ENCODE assay signal across 9 cellular contexts in the genomic region with DNA sequence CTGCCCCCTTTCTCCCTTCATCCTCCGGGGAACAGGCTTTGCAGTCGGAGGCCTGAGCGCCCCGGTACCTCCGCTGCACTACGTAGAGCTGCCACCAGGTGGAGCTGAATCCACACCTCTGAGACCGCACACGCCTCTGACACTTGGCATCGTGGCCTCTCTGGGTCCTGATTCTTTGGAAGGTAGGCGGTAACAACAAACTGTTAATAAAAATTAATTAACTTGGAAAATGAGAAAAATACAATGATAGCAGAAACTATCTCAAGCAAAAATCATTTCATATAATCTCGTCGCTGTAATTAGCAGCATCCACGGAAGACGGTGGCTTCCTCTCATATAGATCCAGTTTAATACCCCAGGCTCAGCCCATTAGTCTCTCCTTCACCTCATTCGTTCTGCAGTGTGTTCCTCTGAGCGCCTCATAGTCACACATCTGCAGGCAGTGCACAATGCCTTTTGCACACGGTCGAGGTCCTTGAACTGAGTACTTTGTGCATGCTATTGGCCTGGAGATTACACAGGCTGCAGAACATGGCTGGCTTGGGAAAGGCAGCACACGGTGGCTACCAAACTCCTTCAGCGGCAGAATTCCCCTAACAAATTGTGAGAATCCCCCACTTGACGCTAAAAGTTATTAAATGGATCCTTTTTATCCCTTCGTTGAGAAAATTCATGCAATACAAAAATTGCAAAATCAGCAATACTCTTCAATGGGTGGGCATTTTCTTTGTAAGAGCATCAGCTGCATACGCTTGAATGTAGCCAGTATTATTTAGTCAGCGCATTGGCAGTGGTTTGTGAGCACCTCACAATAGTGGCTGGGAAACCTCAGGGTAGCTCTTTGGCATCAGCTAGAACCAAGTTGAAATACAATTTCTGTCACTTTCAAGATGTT. TPM values are rescaled to one million over a fixed set of nuclear protein-coding genes. Genes with fewer than 3 reads are reported as not detected.
DNase-seq lines count a peak whose midpoint lies in the region; ATAC-seq and TF ChIP-seq lines count a peak whose summit lies in the region.
"Had no signal": no experiment of that assay in that cellular context is flagged by ENCODE, and none has a peak within 500 bp of the region (broad histone marks: within the 10 kb centered on the region; RNA-seq: fewer than 3 reads in every experiment).

No MANE protein-coding gene starts in this region.

- H3K27ac Mint-ChIP-seq in activated CD4-positive, alpha-beta memory T cell treated with anti-CD3 and anti-CD28 coated beads, Interleukin-2, amount 10 ng/mL, durations not matched to agents 7 days and 5 days, result no peak overlapping the region

- DNase-seq in NCI-H69 (lab: John Stamatoyannopoulos, UW) (peak; percentile 67), medulla oblongata (ENCODE audit: extremely low spot score) (peak; percentile 85)
- peak; percentile 81 for DNase-seq in activated CD4-positive, alpha-beta memory T cell treated with anti-CD3 and anti-CD28 coated beads, Interleukin-2, amount 10 ng/mL, durations not matched to agents 7 days and 5 days
- peak; percentile 71 for DNase-seq in effector CD4-positive, alpha-beta T cell
- peak; percentile 62 to 63 for DNase-seq in stimulated activated CD8-positive, alpha-beta memory T cell treated with anti-CD3 and anti-CD28 coated beads, Interleukin-2, amount 100 ng/mL, for 1 hour (ENCODE audit: low read depth in 2 of 2)

- ATAC-seq in GM19025 (IDR thresholded peaks at IDR 0.05; ENCODE audit: low read depth, unreplicated experiment), result peak; percentile 92
- ATAC-seq in HG03135 (IDR thresholded peaks at IDR 0.05; ENCODE audit: unreplicated experiment), result peak; percentile 95

- no peak overlapping the region for H3K4me3 Mint-ChIP-seq in activated CD4-positive, alpha-beta memory T cell treated with anti-CD3 and anti-CD28 coated beads, Interleukin-2, amount 10 ng/mL, durations not matched to agents 7 days and 5 days

- peaks cover 19% of the 10 kb centered on the region for H3K27me3 Mint-ChIP-seq in activated CD4-positive, alpha-beta memory T cell treated with anti-CD3 and anti-CD28 coated beads, Interleukin-2, amount 10 ng/mL, durations not matched to agents 7 days and 5 days

- H3K36me3 Mint-ChIP-seq in activated CD4-positive, alpha-beta memory T cell treated with anti-CD3 and anti-CD28 coated beads, Interleukin-2, amount 10 ng/mL, durations not matched to agents 7 days and 5 days (ENCODE audit: low read depth), result no peaks in the 10 kb centered on the region

- TF ChIP-seq CTCF in C4-2B (conservative IDR thresholded peaks at IDR 0.05), result peak; percentile 99

- no peaks in the 10 kb centered on the region for H3K9me3 Mint-ChIP-seq in activated CD4-positive, alpha-beta memory T cell treated with anti-CD3 and anti-CD28 coated beads, Interleukin-2, amount 10 ng/mL, durations not matched to agents 7 days and 5 days

- H3K4me1 Mint-ChIP-seq in activated CD4-positive, alpha-beta memory T cell treated with anti-CD3 and anti-CD28 coated beads, Interleukin-2, amount 10 ng/mL, durations not matched to agents 7 days and 5 days, result peaks cover 4% of the 10 kb centered on the region

- H3K27ac ChIP-seq in C4-2B, result no peak overlapping the region

- CTCF ChIA-PET in activated CD4-positive, alpha-beta memory T cell treated with anti-CD3 and anti-CD28 coated beads, Interleukin-2, amount 10 ng/mL, durations not matched to agents 7 days and 5 days (lab: Charles Lee), result interaction anchor here (0.7 to 14.3 kb wide), 11 partner anchors 8 to 407 kb away, joined by 3 to 235 read pairs (median 3); a partner anchor contains a TSS

- POLR2A ChIA-PET in activated CD4-positive, alpha-beta memory T cell treated with anti-CD3 and anti-CD28 coated beads, Interleukin-2, amount 10 ng/mL, durations not matched to agents 7 days and 5 days (lab: Charles Lee), result interaction anchor here (2.9 kb wide), 1 partner anchor 207 kb away, joined by 7 read pairs; no protein-coding TSS in a partner anchor

RNA-seq across cellular contexts. Expression of a gene that starts 18.7 kb away (rescaled TPM):
- not detected for total RNA-seq in activated CD4-positive, alpha-beta memory T cell treated with anti-CD3 and anti-CD28 coated beads, Interleukin-2, amount 10 ng/mL, durations not matched to agents 7 days and 5 days
- total RNA-seq: T-helper 1 cell treated with Interleukin-12 subunit alpha and Interleukin-12 subunit beta and Interleukin-4 antibody, amounts not matched to agents 30 ng/mL and 1 ng/mL, for 36 hours had no signal

RNA-seq across cellular contexts. Expression of a gene that starts 43.9 kb away (rescaled TPM):
- total RNA-seq in activated CD4-positive, alpha-beta memory T cell treated with anti-CD3 and anti-CD28 coated beads, Interleukin-2, amount 10 ng/mL, durations not matched to agents 7 days and 5 days, result not detected
- total RNA-seq: T-helper 1 cell treated with Interleukin-12 subunit alpha and Interleukin-12 subunit beta and Interleukin-4 antibody, amounts not matched to agents 30 ng/mL and 1 ng/mL, for 36 hours had no signal

RNA-seq across cellular contexts. Expression of a gene that starts 46.1 kb away (rescaled TPM):
- total RNA-seq in activated CD4-positive, alpha-beta memory T cell treated with anti-CD3 and anti-CD28 coated beads, Interleukin-2, amount 10 ng/mL, durations not matched to agents 7 days and 5 days, result 1 to 10 TPM in 1 of 2 experiments, under 1 TPM in 1; 0.30 to 1.1 TPM
